Comparison of ENCODE assay signal across 13 cellular contexts in genomic region chr7:24970676-24971075, GRCh38. TPM values are rescaled to one million over a fixed set of nuclear protein-coding genes. Genes with fewer than 3 reads are reported as not detected.
DNase-seq lines count a peak whose midpoint lies in the region; ATAC-seq, FAIRE-seq and TF ChIP-seq lines count a peak whose summit lies in the region.
"Had no signal": no experiment of that assay in that cellular context is flagged by ENCODE, and none has a peak within 500 bp of the region (broad histone marks: within the 10 kb centered on the region; RNA-seq: fewer than 3 reads in every experiment).

No MANE protein-coding gene starts in this region.

- WGBS in GM23248 (ENCODE audit: low coverage in 1 of 2, low lambda C conversion rate in 2 of 2, missing lambda C conversion rate in 2 of 2), 2 experiments = 44 to 45% methylated on average over 4 of the region's 4 CpGs
- WGBS in thyroid gland, 2 donors = 74 to 84% methylated on average over 4 of the region's 4 CpGs

- peaks cover 100% of the 10 kb centered on the region for H3K79me2 ChIP-seq in GM23248 (ENCODE audit: insufficient read depth)
- peaks cover 87% of the 10 kb centered on the region for H3K79me2 ChIP-seq in endothelial cell of umbilical vein (ENCODE audit: control insufficient read depth, insufficient read depth, low read length)
- peaks cover 28% of the 10 kb centered on the region for H3K79me2 ChIP-seq in parathyroid adenoma

- no TSS peak for BruUV-seq in endothelial cell of umbilical vein (replicated peaks; lab: Mats Ljungman, UMichigan)

- intact Hi-C loops in endothelial cell of umbilical vein (cut with micrococcal nuclease) = no loop called here
- intact Hi-C loops in thyroid gland (cut with DNase I) = loop anchor here (10.0 kb wide), 1 partner anchor 86 kb away; no protein-coding TSS in a partner anchor

- H4K20me1 ChIP-seq in GM23248 (ENCODE audit: insufficient read depth) = no peaks in the 10 kb centered on the region
- H4K20me1 ChIP-seq in endothelial cell of umbilical vein (replicated peaks; ENCODE audit: control insufficient read depth, extremely low read depth, insufficient read depth, low read length) = no peaks in the 10 kb centered on the region

- no peak for FAIRE-seq in endothelial cell of umbilical vein (lab: Jason Lieb, UNC)
- FAIRE-seq: D721Med had no signal

- TF ChIP-seq CTCF in endothelial cell of umbilical vein (IDR thresholded peaks at IDR 0.05; ENCODE audit: extremely low read depth in 1 of 2, insufficient read depth in 1 of 2, low read depth in 1 of 2, low read length in 2 of 2) (no peak), parathyroid adenoma (IDR thresholded peaks at IDR 0.05) (no peak), thyroid gland (IDR thresholded peaks at IDR 0.05) (no peak)

- CTCF ChIA-PET in endothelial cell of umbilical vein (lab: Charles Lee) = interaction anchor here (0.9 to 2.1 kb wide), 6 partner anchors 11 to 158 kb away, joined by 3 to 9 read pairs (median 6); no protein-coding TSS in a partner anchor

- in situ Hi-C loops in GM23248 (cut with MboI) = no loop called here

- peak overlapping the region; percentile 55 for H3K4me2 ChIP-seq in GM23248 (ENCODE audit: unreplicated experiment)
- H3K4me2 ChIP-seq in endothelial cell of umbilical vein (ENCODE audit: insufficient read depth, low read length) = no peak overlapping the region
- H3K4me2 ChIP-seq in parathyroid adenoma (ENCODE audit: low read length) = no peak overlapping the region
- H3K4me2 ChIP-seq: GM23338 had no signal

- no peaks in the 10 kb centered on the region for H3K9me1 ChIP-seq in endothelial cell of umbilical vein (replicated peaks; ENCODE audit: control insufficient read depth, extremely low read depth, insufficient read depth, low read length)

- H3K27ac ChIP-seq in GM23248 = peak overlapping the region; percentile 97
- peak overlapping the region; percentile 21 for H3K27ac ChIP-seq in endothelial cell of umbilical vein (ENCODE audit: insufficient read depth, low read depth, low read length)
- H3K27ac ChIP-seq in parathyroid adenoma = peak overlapping the region; percentile 55
- H3K27ac ChIP-seq in thyroid gland = no peak overlapping the region
- H3K27ac ChIP-seq: prostate gland had no signal

- no peaks in the 10 kb centered on the region for H3K9me2 ChIP-seq in GM23248 (ENCODE audit: insufficient read depth)

- H3K4me3 ChIP-seq in GM23248 (no peak overlapping the region), endothelial cell of umbilical vein (replicated peaks in 1 of 3; ENCODE audit: insufficient read depth in 1 of 3, low read depth in 1 of 3, low read length in 3 of 3) (no peak overlapping the region), parathyroid adenoma (ENCODE audit: low read depth, low read length) (no peak overlapping the region), thyroid gland (replicated peaks in 1 of 3) (no peak overlapping the region)
- H3K4me3 ChIP-seq: GM23338, prostate gland had no signal

- H3K27me3 ChIP-seq in GM23248 (replicated peaks; ENCODE audit: insufficient read depth) = no peaks in the 10 kb centered on the region
- H3K27me3 ChIP-seq in endothelial cell of umbilical vein (ENCODE audit: control insufficient read depth in 2 of 2, insufficient read depth in 2 of 2, low read length in 2 of 2) = no peaks in the 10 kb centered on the region
- no peaks in the 10 kb centered on the region for H3K27me3 ChIP-seq in parathyroid adenoma (ENCODE audit: control insufficient read depth, insufficient read depth, low read length)
- no peaks in the 10 kb centered on the region for H3K27me3 ChIP-seq in thyroid gland

- ATAC-seq in GM18502 (IDR thresholded peaks at IDR 0.05; ENCODE audit: poor library complexity, unreplicated experiment) = no peak

- H3K9me3 ChIP-seq in GM23248 (ENCODE audit: low read depth) = no peaks in the 10 kb centered on the region
- H3K9me3 ChIP-seq in endothelial cell of umbilical vein (replicated peaks; ENCODE audit: control insufficient read depth, insufficient read depth, low read length) = no peaks in the 10 kb centered on the region
- H3K9me3 ChIP-seq in parathyroid adenoma (ENCODE audit: control insufficient read depth, low read length) = no peaks in the 10 kb centered on the region
- no peaks in the 10 kb centered on the region for H3K9me3 ChIP-seq in thyroid gland
- H3K9me3 ChIP-seq: prostate gland had no signal

- dilution Hi-C loops in endothelial cell of umbilical vein (cut with MboI; ENCODE audit: extremely low pct_ligation_motif_present, low sequenced_read_pairs) = no loop called here

- H3F3A ChIP-seq in GM23248 (ENCODE audit: insufficient read depth) = peaks cover 37% of the 10 kb centered on the region

- H2AFZ ChIP-seq in GM23248 = peak overlapping the region; percentile 47
- no peak overlapping the region for H2AFZ ChIP-seq in endothelial cell of umbilical vein (ENCODE audit: low read depth, low read length)
- H2AFZ ChIP-seq in parathyroid adenoma = no peak overlapping the region
- H2AFZ ChIP-seq: GM23338 had no signal

- H3K4me1 ChIP-seq in GM23248 (ENCODE audit: insufficient read depth) = peaks cover 42% of the 10 kb centered on the region
- peaks cover 20% of the 10 kb centered on the region for H3K4me1 ChIP-seq in endothelial cell of umbilical vein (ENCODE audit: control insufficient read depth, extremely low read depth, insufficient read depth, low read length)
- H3K4me1 ChIP-seq in parathyroid adenoma = peaks cover 40% of the 10 kb centered on the region
- H3K4me1 ChIP-seq in thyroid gland = peaks cover 11 to 20% of the 10 kb centered on the region in 2 donors
- H3K4me1 ChIP-seq: prostate gland had no signal

- H3K36me3 ChIP-seq in GM23248 (ENCODE audit: low read depth) (no peaks in the 10 kb centered on the region), endothelial cell of umbilical vein (ENCODE audit: control insufficient read depth in 2 of 2, extremely low read depth in 1 of 2, insufficient read depth in 2 of 2, low read length in 2 of 2) (no peaks in the 10 kb centered on the region), parathyroid adenoma (ENCODE audit: control insufficient read depth, insufficient read depth, low read length) (no peaks in the 10 kb centered on the region), thyroid gland (no peaks in the 10 kb centered on the region)
- H3K36me3 ChIP-seq: prostate gland had no signal

- POLR2A ChIA-PET in endothelial cell of umbilical vein (lab: Charles Lee) = no interaction called here

- TF ChIP-seq POLR2A in endothelial cell of umbilical vein (IDR thresholded peaks at IDR 0.05; ENCODE audit: low read depth, low read length) (no peak), thyroid gland (IDR thresholded peaks at IDR 0.05) (no peak)

- H3K9ac ChIP-seq in GM23248 (peak overlapping the region; percentile 74), endothelial cell of umbilical vein (replicated peaks; ENCODE audit: extremely low read depth, insufficient read depth, low read length) (no peak overlapping the region), parathyroid adenoma (no peak overlapping the region)

- DNase-seq in GM23248 = peak; percentile 50
- peak; percentile 81 for DNase-seq in RPMI7951 (ENCODE audit: low read depth)
- DNase-seq in endothelial cell of umbilical vein (ENCODE audit: low read depth, low spot score) = no peak
- no peak for DNase-seq in OCI-M2 (lab: John Stamatoyannopoulos, UW; ENCODE audit: unreplicated experiment)
- no peak for DNase-seq in thyroid gland
- DNase-seq: activated naive CD8-positive, alpha-beta T cell treated with anti-CD3 and anti-CD28 coated beads, Interleukin-2, amount 10 ng/mL, durations not matched to agents 7 days and 5 days; NCI-H1694; stimulated activated CD4-positive, alpha-beta T cell treated with anti-CD3 and anti-CD28 coated beads, Interleukin-4, amount 100 ng/mL, for 4 hours had no signal

TF ChIP-seq in endothelial cell of umbilical vein, 7 proteins besides CTCF, POLR2A, EP300 and RAD21:
- no peak for TF ChIP-seq JUN (IDR thresholded peaks at IDR 0.05; ENCODE audit: borderline replicate concordance, insufficient read depth, insufficient read length, low read depth)
- TF ChIP-seq EZH2 (IDR thresholded peaks at IDR 0.05; ENCODE audit: borderline replicate concordance, low read depth, low read length, severe bottlenecking) = no peak
- TF ChIP-seq GATA2 (IDR thresholded peaks at IDR 0.05; ENCODE audit: insufficient read depth, insufficient read length, low read depth, low read length) = no peak
- no peak for TF ChIP-seq FOS (IDR thresholded peaks at IDR 0.05; ENCODE audit: borderline replicate concordance, insufficient read depth, low read length)
- TF ChIP-seq MYC (IDR thresholded peaks at IDR 0.05; ENCODE audit: low read depth, low read length) = no peak
- TF ChIP-seq POLR2AphosphoS5 (IDR thresholded peaks at IDR 0.05; ENCODE audit: insufficient read depth, low read depth, low read length) = no peak
- TF ChIP-seq, protein P1, sequence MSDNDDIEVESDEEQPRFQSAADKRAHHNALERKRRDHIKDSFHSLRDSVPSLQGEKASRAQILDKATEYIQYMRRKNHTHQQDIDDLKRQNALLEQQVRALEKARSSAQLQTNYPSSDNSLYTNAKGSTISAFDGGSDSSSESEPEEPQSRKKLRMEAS (IDR thresholded peaks at IDR 0.05; ENCODE audit: insufficient read depth, insufficient read length) = no peak

RNA-seq across cellular contexts. Expression of gene OSBPL3, which starts 9.3 kb away (rescaled TPM):
- 25.8 and 28.2 TPM in 2 replicates for total RNA-seq in GM23248 (2014; rRNA removed; shearing (Covaris generic))
- 21.8 and 24.2 TPM in 2 replicates for polyA plus RNA-seq in GM23248 (2016; fragmentation: Nextera tagmentation; extraction: Ambion mirVana)
- total RNA-seq in RPMI7951 (2014; rRNA removed; shearing (Covaris generic)) = 35.0 and 39.4 TPM in 2 replicates
- 27.1 and 31.3 TPM in 2 replicates for total RNA-seq in endothelial cell of umbilical vein
- 3.6 and 7.5 TPM in 2 replicates for polyA plus RNA-seq in endothelial cell of umbilical vein
- polyA plus RNA-seq in endothelial cell of umbilical vein (2011; cell fraction: cytosol; rRNA removed) = 5.2 and 5.8 TPM in 2 replicates
- 44.1 and 52.8 TPM in 2 replicates for polyA plus RNA-seq in endothelial cell of umbilical vein (2011; cell fraction: nucleus; rRNA removed)
- polyA plus RNA-seq in endothelial cell of umbilical vein (2012) = 24.7 and 29.9 TPM in 2 replicates
- 23.1 and 35.1 TPM in 2 replicates for polyA minus RNA-seq in endothelial cell of umbilical vein
- polyA minus RNA-seq in endothelial cell of umbilical vein (2011; cell fraction: cytosol; rRNA and poly(A)+ RNA removed) = 11.4 TPM
- polyA minus RNA-seq in endothelial cell of umbilical vein (2011; cell fraction: nucleus; rRNA and poly(A)+ RNA removed) = 37.7 and 58.7 TPM in 2 replicates
- 10 to 100 TPM; 22.1 to 41.7 (median 34.3) TPM for total RNA-seq in thyroid gland

Comparison
In these comparisons a context has a peak if more than half of its experiments do, and no peak if none do; other contexts are left out.
1. DNase-seq: peak in GM23248 (single experiment) and RPMI7951 (single experiment); none in endothelial cell of umbilical vein (single experiment), OCI-M2 (single experiment) and thyroid gland (0 of 2).
2. H3K27ac ChIP-seq: peak in GM23248 (single experiment), endothelial cell of umbilical vein (single experiment) and parathyroid adenoma (single experiment); none in thyroid gland (0 of 3).